In the genomic region with DNA sequence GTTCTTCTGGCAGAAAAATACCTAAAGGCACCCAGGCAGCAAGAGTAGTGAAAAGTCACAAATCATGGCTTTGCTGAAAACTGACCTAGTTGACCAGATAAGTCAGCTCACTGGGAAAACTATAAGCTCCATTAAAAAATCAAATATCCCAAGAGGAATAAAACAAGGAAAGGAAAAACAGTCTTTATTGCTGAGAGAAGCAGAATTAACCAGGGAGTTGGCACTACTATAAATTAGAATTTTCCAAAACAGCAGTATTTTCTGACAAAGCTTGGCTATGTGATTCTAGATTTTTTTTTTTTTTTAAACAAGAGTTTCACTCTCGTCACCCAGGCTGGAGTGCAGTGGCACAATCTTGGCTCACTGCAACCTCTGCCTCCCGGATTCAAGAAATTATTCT, we compare ENCODE assay signal across 10 cellular contexts. TPM values are rescaled to one million over a fixed set of nuclear protein-coding genes. Genes with fewer than 3 reads are reported as not detected.
"Had no signal": no experiment of that assay in that cellular context is flagged by ENCODE, and none has a peak within 500 bp of the region (broad histone marks: within the 10 kb centered on the region; RNA-seq: fewer than 3 reads in every experiment).

No MANE protein-coding gene starts in this region.

- ATAC-seq: K562 had no signal

- H3K4me3 Mint-ChIP-seq: IgD-negative memory B cell had no signal

- H3K27ac Mint-ChIP-seq: IgD-negative memory B cell had no signal

- H3K4me2 ChIP-seq: KMS-11 had no signal

- H3K9ac ChIP-seq: KMS-11 had no signal

- H3K4me3 ChIP-seq: K562 had no signal

- H3K36me3 Mint-ChIP-seq: IgD-negative memory B cell had no signal

- FAIRE-seq: HTR-8/SVneo, K562 had no signal

- H3K4me1 Mint-ChIP-seq: IgD-negative memory B cell had no signal

- H3K27ac ChIP-seq: HL-60, KMS-11 had no signal

- H3K27me3 Mint-ChIP-seq: IgD-negative memory B cell had no signal

- DNase-seq: Karpas-422, KBM-7, KG1 had no signal

RNA-seq across cellular contexts. Expression of a gene that starts 12.6 kb away (rescaled TPM):
- total RNA-seq: HT-29, HT1080, K562 had no signal
- polyA plus RNA-seq: IgD-negative memory B cell, K562 had no signal
